ENCODE assay signal across 24 cellular contexts in genomic region chr3:52472239-52472783, GRCh38. TPM values are rescaled to one million over a fixed set of nuclear protein-coding genes. Genes with fewer than 3 reads are reported as not detected.
DNase-seq lines count a peak whose midpoint lies in the region; ATAC-seq and TF ChIP-seq lines count a peak whose summit lies in the region.
"Had no signal": no experiment of that assay in that cellular context is flagged by ENCODE, and none has a peak within 500 bp of the region (broad histone marks: within the 10 kb centered on the region; RNA-seq: fewer than 3 reads in every experiment).

No MANE protein-coding gene starts in this region.

- H2AFZ ChIP-seq in OCI-LY1 (ENCODE audit: low read length), result no peak overlapping the region
- H2AFZ ChIP-seq: GM23338, PC-9 had no signal

- H3K27me3 ChIP-seq in OCI-LY1 (ENCODE audit: insufficient read depth, low read length) (no peaks in the 10 kb centered on the region), dorsolateral prefrontal cortex (no peaks in the 10 kb centered on the region), psoas muscle (ENCODE audit: insufficient read depth in 3 of 3, low read length in 2 of 3) (no peaks in the 10 kb centered on the region), thyroid gland (no peaks in the 10 kb centered on the region)
- H3K27me3 ChIP-seq in effector memory CD4-positive, alpha-beta T cell (replicated peaks; ENCODE audit: control insufficient read depth, insufficient read depth, low read length, poor library complexity, severe bottlenecking), result no peaks in the 10 kb centered on the region
- H3K27me3 ChIP-seq: suprapubic skin had no signal

- no peaks in the 10 kb centered on the region for H3K9me3 ChIP-seq in OCI-LY1 (ENCODE audit: low read length)
- H3K9me3 ChIP-seq in psoas muscle, result no peaks in the 10 kb centered on the region
- no peaks in the 10 kb centered on the region for H3K9me3 ChIP-seq in thyroid gland
- H3K9me3 ChIP-seq in effector memory CD4-positive, alpha-beta T cell (ENCODE audit: control insufficient read depth, low read length), result no peaks in the 10 kb centered on the region
- H3K9me3 ChIP-seq: suprapubic skin had no signal

- no peak overlapping the region for H3K4me3 ChIP-seq in OCI-LY1 (ENCODE audit: low read depth, low read length, poor library complexity, severe bottlenecking)
- H3K4me3 ChIP-seq in dorsolateral prefrontal cortex, result no peak overlapping the region
- no peak overlapping the region for H3K4me3 ChIP-seq in psoas muscle
- no peak overlapping the region for H3K4me3 ChIP-seq in thyroid gland (replicated peaks in 1 of 3)
- H3K4me3 ChIP-seq in effector memory CD4-positive, alpha-beta T cell (ENCODE audit: insufficient read depth, low read depth, low read length, poor library complexity, severe bottlenecking), result no peak overlapping the region
- H3K4me3 ChIP-seq: GM23338, PC-9, suprapubic skin had no signal

- no peaks in the 10 kb centered on the region for H3F3A ChIP-seq in OCI-LY1 (ENCODE audit: insufficient read depth, low read length)

- DNase-seq in CD14-positive monocyte (ENCODE audit: low spot score) (no peak), dorsolateral prefrontal cortex (no peak), psoas muscle (no peak), thyroid gland (no peak)
- no peak for DNase-seq in stimulated activated naive CD4-positive, alpha-beta T cell treated with Interleukin-2 at 50 U/mL for 16 hours (lab: John Stamatoyannopoulos, UW)
- no peak for DNase-seq in effector memory CD4-positive, alpha-beta T cell
- DNase-seq: amniotic stem cell; CD8-positive, alpha-beta memory T cell; cortex of kidney; DMS153; mammary epithelial cell; NCI-H1436; NCI-H446 treated with DMSO at 0.1 percent for 48 hours; PC-9; small intestine had no signal

- H3K4me2 ChIP-seq in OCI-LY1 (ENCODE audit: low read length), result no peak overlapping the region
- H3K4me2 ChIP-seq: GM23338, PC-9 had no signal

- H3K4me3 Mint-ChIP-seq in CD14-positive monocyte, result peak overlapping the region in 1 of 2 donors; percentile 39
- H3K4me3 Mint-ChIP-seq: activated T-cell treated with anti-CD3 and anti-CD28 coated beads, Interleukin-2, amount 50 U/mL, for 24 hours; CD8-positive, alpha-beta memory T cell; GM23338; stimulated activated effector memory CD8-positive, alpha-beta T cell treated with anti-CD3 and anti-CD28 coated beads, Interleukin-12 subunit alpha, Interleukin-12 subunit beta, amount 100 ng/mL, for 72 hours had no signal

- intact Hi-C loops in CD14-positive monocyte (cut with micrococcal nuclease) (loop anchor here (1.0 to 5.0 kb wide), 2 partner anchors 60 to 65 kb away; partner anchors contain the start of gene NT5DC2 (in 1 of the 2)), dorsolateral prefrontal cortex (cut with DNase I) (loop anchor here (5.0 to 10.0 kb wide), 3 partner anchors 60 to 210 kb away; partner anchors contain the start of genes NT5DC2 (in 2 of the 2) and UQCC5 (in 1 of the 2)), psoas muscle (cut with DNase I) (loop anchor here (5.0 kb wide), 3 partner anchors 60 to 215 kb away; partner anchors contain the start of genes GNL3 (in 1 of the 2), NT5DC2 (in 1 of the 2), PBRM1 (in 1 of the 2) and UQCC5 (in 1 of the 2)), thyroid gland (cut with DNase I) (no loop called here)

- H4K20me1 ChIP-seq in OCI-LY1 (ENCODE audit: insufficient read depth, low read length), result no peaks in the 10 kb centered on the region

- H3K9me2 ChIP-seq in OCI-LY1 (ENCODE audit: low read depth, low read length), result no peaks in the 10 kb centered on the region

- TF ChIP-seq CTCF in CD14-positive monocyte (IDR thresholded peaks at IDR 0.05) (peak; percentile 11), OCI-LY1 (IDR thresholded peaks at IDR 0.05; ENCODE audit: low read length) (peak; percentile 4; the same call in 1 of the 2 replicates), dorsolateral prefrontal cortex (IDR thresholded peaks at IDR 0.05 in 54 of 56, conservative IDR thresholded peaks at IDR 0.05 in 2 of 56; ENCODE audit: low read depth in 1 of 56, partially characterized antibody in 56 of 56) (peak in 2 of 56 donors; percentile 5 to 7), psoas muscle (IDR thresholded peaks at IDR 0.05) (no peak), thyroid gland (IDR thresholded peaks at IDR 0.05) (no peak)

- no peak for ATAC-seq in psoas muscle
- ATAC-seq: stimulated activated effector memory CD8-positive, alpha-beta T cell treated with anti-CD3 and anti-CD28 coated beads, Interleukin-12 subunit alpha, Interleukin-12 subunit beta, amount 100 ng/mL, for 72 hours had no signal

- no peaks in the 10 kb centered on the region for H3K79me2 ChIP-seq in OCI-LY1 (ENCODE audit: insufficient read depth, low read length)

- H3K36me3 ChIP-seq in OCI-LY1 (ENCODE audit: insufficient read depth, low read length) (peaks cover 71% of the 10 kb centered on the region), psoas muscle (ENCODE audit: insufficient read depth in 1 of 2, low read depth in 1 of 2) (peaks cover 2 to 72% of the 10 kb centered on the region in 2 donors), thyroid gland (peaks cover 46 to 56% of the 10 kb centered on the region in 2 donors)
- peaks cover 67% of the 10 kb centered on the region for H3K36me3 ChIP-seq in effector memory CD4-positive, alpha-beta T cell (ENCODE audit: control insufficient read depth, insufficient read depth, low read length)

- H3K9ac ChIP-seq in OCI-LY1 (ENCODE audit: low read length), result no peak overlapping the region

- WGBS in psoas muscle, 3 donors, result 63 to 68% (median 63%) methylated on average over 12 of the region's 12 CpGs
- WGBS in thyroid gland, 2 donors, result 77 to 86% methylated on average over 11 to 12 of the region's 12 CpGs

- H3K27ac ChIP-seq in OCI-LY1 (ENCODE audit: low read depth, low read length, poor library complexity, severe bottlenecking), result no peak overlapping the region
- peak overlapping the region in 38 of 59 donors; percentile 2 to 96 (median 56) for H3K27ac ChIP-seq in dorsolateral prefrontal cortex
- peak overlapping the region; percentile 68 for H3K27ac ChIP-seq in psoas muscle
- no peak overlapping the region for H3K27ac ChIP-seq in thyroid gland
- H3K27ac ChIP-seq in effector memory CD4-positive, alpha-beta T cell (ENCODE audit: insufficient read depth, low read length, poor library complexity, severe bottlenecking), result no peak overlapping the region
- H3K27ac ChIP-seq: PC-9, suprapubic skin had no signal

- H3K9me3 Mint-ChIP-seq in CD14-positive monocyte, result no peaks in the 10 kb centered on the region
- H3K9me3 Mint-ChIP-seq: activated T-cell treated with anti-CD3 and anti-CD28 coated beads, Interleukin-2, amount 50 U/mL, for 24 hours; CD8-positive, alpha-beta memory T cell; GM23338; stimulated activated effector memory CD8-positive, alpha-beta T cell treated with anti-CD3 and anti-CD28 coated beads, Interleukin-12 subunit alpha, Interleukin-12 subunit beta, amount 100 ng/mL, for 72 hours had no signal

- no peak for TF ChIP-seq POLR2A in thyroid gland (IDR thresholded peaks at IDR 0.05)

- H3K4me1 ChIP-seq in OCI-LY1 (ENCODE audit: insufficient read depth, low read length, severe bottlenecking) (no peaks in the 10 kb centered on the region), psoas muscle (peaks cover 39% of the 10 kb centered on the region), thyroid gland (no peaks in the 10 kb centered on the region)
- no peaks in the 10 kb centered on the region for H3K4me1 ChIP-seq in effector memory CD4-positive, alpha-beta T cell (ENCODE audit: control insufficient read depth, insufficient read depth, low read length, poor library complexity, severe bottlenecking)

- peaks cover 62% of the 10 kb centered on the region for H3K4me1 Mint-ChIP-seq in CD14-positive monocyte
- H3K4me1 Mint-ChIP-seq: GM23338; stimulated activated effector memory CD8-positive, alpha-beta T cell treated with anti-CD3 and anti-CD28 coated beads, Interleukin-12 subunit alpha, Interleukin-12 subunit beta, amount 100 ng/mL, for 72 hours had no signal

- peaks cover 0 to 2% (median 0%) of the 10 kb centered on the region in 3 donors for H3K27me3 Mint-ChIP-seq in CD14-positive monocyte (ENCODE audit: low read depth in 3 of 3)
- H3K27me3 Mint-ChIP-seq: activated T-cell treated with anti-CD3 and anti-CD28 coated beads, Interleukin-2, amount 50 U/mL, for 24 hours; CD8-positive, alpha-beta memory T cell had no signal

- peaks cover 33 to 74% of the 10 kb centered on the region in 2 donors for H3K36me3 Mint-ChIP-seq in CD14-positive monocyte

- peak overlapping the region in 5 of 7 donors; percentile 59 to 77 (median 71) for H3K27ac Mint-ChIP-seq in CD14-positive monocyte
- H3K27ac Mint-ChIP-seq: activated T-cell treated with anti-CD3 and anti-CD28 coated beads, Interleukin-2, amount 50 U/mL, for 24 hours; GM23338; stimulated activated effector memory CD8-positive, alpha-beta T cell treated with anti-CD3 and anti-CD28 coated beads, Interleukin-12 subunit alpha, Interleukin-12 subunit beta, amount 100 ng/mL, for 72 hours had no signal

RNA-seq across cellular contexts. Expression of gene NISCH, which starts 16.9 kb away (rescaled TPM):
- polyA plus RNA-seq in CD14-positive monocyte (10 to 100 TPM in 1 of 2 donors, 1 to 10 TPM in 1; 9.7 to 13.1 TPM), psoas muscle (10 to 100 TPM; 14.3 to 28.8 (median 15.8) TPM)
- total RNA-seq in dorsolateral prefrontal cortex (100 to 1,000 TPM; 146 to 372 (median 259) TPM), psoas muscle (10 to 100 TPM; 16.7 to 33.4 (median 28.1) TPM), thyroid gland (10 to 100 TPM; 71.8 to 88.2 (median 86.2) TPM)

RNA-seq across cellular contexts. Expression of gene TNNC1, which starts 18.5 kb away (rescaled TPM):
- polyA plus RNA-seq in CD14-positive monocyte (not detected), psoas muscle (1,000 to 10,000 TPM; 4,153 to 7,172 (median 6,558) TPM)
- total RNA-seq in dorsolateral prefrontal cortex (1 to 10 TPM in 33 of 120 experiments, under 1 TPM in 16, not detected in 71; 0.62 to 2.9 (median 1.2) TPM), psoas muscle (1,000 to 10,000 TPM; 5,645 to 6,422 (median 6,257) TPM), thyroid gland (10 to 100 TPM in 3 of 4 donors, 1 to 10 TPM in 1; 4.0 to 43.5 (median 13.9) TPM)
- total RNA-seq: endothelial cell of umbilical vein had no signal
- polyA plus RNA-seq: CD8-positive, alpha-beta memory T cell had no signal

RNA-seq across cellular contexts. Expression of gene STAB1, which starts 22.8 kb away (rescaled TPM):
- polyA plus RNA-seq in CD14-positive monocyte (10 to 100 TPM in 1 of 2 donors, 1 to 10 TPM in 1; 3.8 to 15.8 TPM), psoas muscle (10 to 100 TPM; 15.9 to 27.4 (median 22.5) TPM)
- total RNA-seq in dorsolateral prefrontal cortex (100 to 1,000 TPM in 4 of 120 experiments, 10 to 100 TPM in 113, 1 to 10 TPM in 3; 7.9 to 229 (median 32.7) TPM), psoas muscle (10 to 100 TPM; 29.0 to 47.5 (median 41.9) TPM), thyroid gland (100 to 1,000 TPM in 1 of 4 donors, 10 to 100 TPM in 3; 31.8 to 100 (median 67.4) TPM)
- total RNA-seq: activated CD8-positive, alpha-beta memory T cell treated with anti-CD3 and anti-CD28 coated beads for 36 hours; SK-MEL-5 had no signal

RNA-seq across cellular contexts. Expression of gene SEMA3G, which starts 27.4 kb away (rescaled TPM):
- polyA plus RNA-seq in CD14-positive monocyte (not detected), psoas muscle (1 to 10 TPM; 6.2 to 8.8 (median 6.5) TPM)
- total RNA-seq in dorsolateral prefrontal cortex (10 to 100 TPM in 36 of 120 experiments, 1 to 10 TPM in 84; 1.6 to 23.6 (median 7.0) TPM), psoas muscle (10 to 100 TPM in 2 of 4 donors, 1 to 10 TPM in 2; 6.0 to 13.8 (median 9.5) TPM), thyroid gland (10 to 100 TPM in 2 of 4 donors, 1 to 10 TPM in 2; 3.7 to 18.6 (median 11.5) TPM)
- total RNA-seq: T-helper 1 cell treated with Interleukin-12 subunit alpha and Interleukin-12 subunit beta and Interleukin-4 antibody, amounts not matched to agents 30 ng/mL and 1 ng/mL, for 36 hours had no signal
- polyA plus RNA-seq: CD8-positive, alpha-beta memory T cell had no signal

Comparison
In these comparisons a context has a peak if more than half of its experiments do, and no peak if none do; other contexts are left out.
1. CTCF ChIP-seq: peak in CD14-positive monocyte (single experiment) and OCI-LY1 (single experiment); none in psoas muscle (single experiment) and thyroid gland (0 of 6).
2. H3K27ac ChIP-seq: peak in dorsolateral prefrontal cortex (38 of 59) and psoas muscle (single experiment); none in OCI-LY1 (single experiment), thyroid gland (0 of 3) and effector memory CD4-positive, alpha-beta T cell (single experiment).
3. RNA of gene TNNC1, which starts 18.5 kb away (total RNA-seq): 5,645 to 6,422 TPM in psoas muscle; 4.0 to 43.5 TPM in thyroid gland and 0.62 to 2.9 TPM in dorsolateral prefrontal cortex; every median in the first group is over 100 times any median in the second.